9 cellular contexts compared by ENCODE assay signal in the genomic region with DNA sequence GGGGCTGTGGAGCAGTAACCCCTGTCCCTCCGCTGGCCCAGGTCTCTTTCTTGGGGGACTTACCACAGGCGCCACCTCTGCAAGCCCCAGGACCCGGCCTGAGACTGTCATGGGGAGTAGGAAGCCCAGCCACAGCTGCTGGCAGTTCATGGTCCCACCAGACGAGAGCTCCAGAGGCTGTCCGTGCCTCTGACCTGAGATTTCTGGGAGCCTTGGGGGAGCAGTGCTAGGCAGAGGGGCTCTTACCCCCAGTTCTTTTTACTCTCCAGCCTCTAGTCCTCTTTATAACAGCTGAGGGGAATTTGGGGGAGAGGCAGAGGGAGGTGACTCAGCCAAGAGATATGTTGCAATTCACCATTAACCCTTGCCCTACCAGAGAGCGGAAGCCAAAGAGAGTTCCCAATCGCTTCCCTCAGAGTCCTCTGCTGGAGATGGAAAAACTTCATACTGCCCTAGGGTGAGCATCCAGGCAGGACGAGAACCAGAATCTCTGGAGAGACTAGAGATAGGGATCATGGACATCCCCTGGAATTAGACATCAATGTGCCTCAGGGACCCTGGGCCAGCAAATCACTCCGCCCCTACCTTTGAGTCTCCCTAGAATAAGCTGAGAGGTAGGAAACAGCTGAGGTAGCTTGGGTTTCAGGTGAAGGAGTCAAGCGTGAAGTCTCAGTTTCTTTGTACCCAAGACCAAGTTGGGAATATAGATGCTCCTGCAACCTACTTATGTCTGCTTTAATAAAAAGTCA.
A peak's percentile ranks its signal among the peaks of the same experiment; 100 is the strongest.
DNase-seq lines count a peak whose midpoint lies in the region; ATAC-seq and TF ChIP-seq lines count a peak whose summit lies in the region.
"Had no signal": no experiment of that assay in that cellular context is flagged by ENCODE, and none has a peak within 500 bp of the region (broad histone marks: within the 10 kb centered on the region; RNA-seq: fewer than 3 reads in every experiment).

A gene with protein sequence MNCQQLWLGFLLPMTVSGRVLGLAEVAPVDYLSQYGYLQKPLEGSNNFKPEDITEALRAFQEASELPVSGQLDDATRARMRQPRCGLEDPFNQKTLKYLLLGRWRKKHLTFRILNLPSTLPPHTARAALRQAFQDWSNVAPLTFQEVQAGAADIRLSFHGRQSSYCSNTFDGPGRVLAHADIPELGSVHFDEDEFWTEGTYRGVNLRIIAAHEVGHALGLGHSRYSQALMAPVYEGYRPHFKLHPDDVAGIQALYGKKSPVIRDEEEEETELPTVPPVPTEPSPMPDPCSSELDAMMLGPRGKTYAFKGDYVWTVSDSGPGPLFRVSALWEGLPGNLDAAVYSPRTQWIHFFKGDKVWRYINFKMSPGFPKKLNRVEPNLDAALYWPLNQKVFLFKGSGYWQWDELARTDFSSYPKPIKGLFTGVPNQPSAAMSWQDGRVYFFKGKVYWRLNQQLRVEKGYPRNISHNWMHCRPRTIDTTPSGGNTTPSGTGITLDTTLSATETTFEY (minus strand): TSS at position 256 of the 749 bp plus-strand sequence. CDS start 106 bp downstream, at position 150.

- ATAC-seq in GM19467 (IDR thresholded peaks at IDR 0.05; ENCODE audit: unreplicated experiment), result no peak

- no peaks in the 10 kb centered on the region for H3K4me1 ChIP-seq in muscle layer of duodenum (ENCODE audit: control insufficient read depth in 1 of 2, insufficient read depth in 2 of 2, low read length in 2 of 2)

- H3K36me3 ChIP-seq in muscle layer of duodenum (ENCODE audit: control insufficient read depth in 1 of 2, insufficient read depth in 2 of 2, low read length in 2 of 2), result peaks cover 0 to 11% of the 10 kb centered on the region in 2 donors

- H3K27ac ChIP-seq in muscle layer of duodenum (ENCODE audit: low read length), result peak within 1 kb of the TSS; percentile 72

- H3K9me3 ChIP-seq in muscle layer of duodenum (ENCODE audit: control insufficient read depth in 1 of 2, low read length in 2 of 2), result no peaks in the 10 kb centered on the region

- H3K4me3 ChIP-seq in epithelial cell of esophagus (ENCODE audit: low read length) (no peak within 1 kb of the TSS), muscle layer of duodenum (ENCODE audit: low read depth in 1 of 2, low read length in 2 of 2) (peak within 1 kb of the TSS; percentile 51 to 59)

- DNase-seq in AG08395 (ENCODE audit: low spot score) (peak; percentile 73), NOMO-1 treated with DMSO at 0.1 percent for 48 hours (lab: John Stamatoyannopoulos, UW; ENCODE audit: unreplicated experiment) (peak; percentile 53), epithelial cell of esophagus (ENCODE audit: low read depth) (peak; percentile 72), KG1 (lab: John Stamatoyannopoulos, UW) (no peak), NCI-H510A treated with DMSO at 0.1 percent for 48 hours (lab: John Stamatoyannopoulos, UW) (no peak)
- no peak for DNase-seq in stimulated activated CD4-positive, alpha-beta T cell treated with anti-CD3 and anti-CD28 coated beads, Interleukin-4, amount 100 ng/mL, for 4 hours
- DNase-seq: naive B cell had no signal

- no peak for TF ChIP-seq CTCF in epithelial cell of esophagus (IDR thresholded peaks at IDR 0.05; ENCODE audit: insufficient read depth, low read depth, low read length, missing control alignments)

- no peaks in the 10 kb centered on the region for H3K27me3 ChIP-seq in muscle layer of duodenum (ENCODE audit: low read depth, low read length)

Comparison
In these comparisons a context has a peak if more than half of its experiments do, and no peak if none do; other contexts are left out.
1. DNase-seq: peak in AG08395 (single experiment), NOMO-1 treated with DMSO at 0.1 percent for 48 hours (single experiment) and epithelial cell of esophagus (single experiment); none in KG1 (single experiment), NCI-H510A treated with DMSO at 0.1 percent for 48 hours (single experiment) and stimulated activated CD4-positive, alpha-beta T cell treated with anti-CD3 and anti-CD28 coated beads, Interleukin-4, amount 100 ng/mL, for 4 hours (0 of 2).